Comparison of ENCODE assay signal across 21 cellular contexts in the genomic region with DNA sequence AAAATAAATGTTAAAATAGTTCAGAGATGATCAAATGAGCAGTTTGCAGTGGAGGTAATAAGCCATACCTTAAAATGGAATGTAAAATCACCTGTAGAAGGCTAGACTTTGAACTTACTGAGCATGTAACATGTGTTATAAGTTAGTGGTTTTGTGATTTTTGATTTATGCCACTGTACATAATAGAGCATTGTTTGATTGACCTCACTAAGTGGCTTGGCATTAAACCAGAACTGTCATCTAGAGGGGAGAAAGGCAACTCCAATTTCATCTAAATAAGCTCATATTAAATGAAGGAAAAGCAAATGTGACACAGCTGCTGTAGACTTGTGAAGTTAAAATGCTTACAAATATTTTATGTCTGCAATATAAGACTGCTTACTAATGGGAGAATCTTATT.
A peak's percentile ranks its signal among the peaks of the same experiment; 100 is the strongest.
DNase-seq lines count a peak whose midpoint lies in the region; ATAC-seq and TF ChIP-seq lines count a peak whose summit lies in the region.
"Had no signal": no experiment of that assay in that cellular context is flagged by ENCODE, and none has a peak within 500 bp of the region (broad histone marks: within the 10 kb centered on the region; RNA-seq: fewer than 3 reads in every experiment).

No MANE protein-coding gene starts in this region.

- no peak for TF ChIP-seq CTCF in lower lobe of right lung (IDR thresholded peaks at IDR 0.05)

- ATAC-seq in lower lobe of right lung: no peak
- ATAC-seq: activated CD8-positive, alpha-beta T cell treated with anti-CD3 and anti-CD28 coated beads for 36 hours; left colon had no signal

- H3K9me3 ChIP-seq in SJCRH30 (replicated peaks): no peaks in the 10 kb centered on the region
- no peaks in the 10 kb centered on the region for H3K9me3 ChIP-seq in lower lobe of right lung
- H3K9me3 ChIP-seq: prostate gland had no signal

- intact Hi-C loops in lower lobe of right lung (cut with DNase I): no loop called here

- DNase-seq in DMS153 (lab: John Stamatoyannopoulos, UW): peak; percentile 19
- no peak for DNase-seq in DMS153 treated with DMSO at 0.1 percent for 48 hours (lab: John Stamatoyannopoulos, UW; ENCODE audit: unreplicated experiment)
- peak; percentile 80 to 94 for DNase-seq in NCI-H2081 (lab: John Stamatoyannopoulos, UW)
- peak; percentile 10 to 70 for DNase-seq in SJCRH30
- peak; percentile 12 for DNase-seq in putamen (ENCODE audit: low spot score)
- no peak for DNase-seq in lower lobe of right lung
- DNase-seq in activated CD4-positive, CD25-positive, alpha-beta regulatory T cell (lab: John Stamatoyannopoulos, UW): no peak
- no peak for DNase-seq in D341Med (ENCODE audit: low spot score)
- DNase-seq: activated CD8-positive, alpha-beta T cell treated with anti-CD3 and anti-CD28 coated beads for 36 hours; activated naive CD4-positive, alpha-beta T cell treated with anti-CD3 and anti-CD28 coated beads for 36 hours; activated T-cell treated with anti-CD3 and anti-CD28 coated beads, Interleukin-2, amount 50 U/mL, for 1 hour; anterior cingulate cortex; GF-D8; HFFc6; left colon; stimulated activated CD4-positive, alpha-beta T cell treated with anti-CD3 and anti-CD28 coated beads, Interleukin-4, amount 100 ng/mL, for 1 hour had no signal

- H3K27me3 ChIP-seq in SJCRH30: no peaks in the 10 kb centered on the region
- no peaks in the 10 kb centered on the region for H3K27me3 ChIP-seq in lower lobe of right lung (ENCODE audit: low read depth)
- H3K27me3 ChIP-seq: neural progenitor cell had no signal

- H3K27ac ChIP-seq in SJCRH30: no peak overlapping the region
- no peak overlapping the region for H3K27ac ChIP-seq in lower lobe of right lung
- H3K27ac ChIP-seq: 22Rv1, KMS-11, neural progenitor cell, prostate gland had no signal

- H3K36me3 ChIP-seq in SJCRH30 (no peaks in the 10 kb centered on the region), lower lobe of right lung (no peaks in the 10 kb centered on the region)
- H3K36me3 ChIP-seq: neural progenitor cell, prostate gland had no signal

- no peak overlapping the region for H3K4me3 ChIP-seq in SJCRH30
- H3K4me3 ChIP-seq in lower lobe of right lung: no peak overlapping the region
- H3K4me3 ChIP-seq: neural progenitor cell, prostate gland, smooth muscle cell had no signal

- H3K4me1 ChIP-seq in SJCRH30 (peaks cover 12% of the 10 kb centered on the region), lower lobe of right lung (no peaks in the 10 kb centered on the region)
- H3K4me1 ChIP-seq: neural progenitor cell, prostate gland had no signal

Comparison
In these comparisons a context has a peak if more than half of its experiments do, and no peak if none do; other contexts are left out.
1. DNase-seq: peak in DMS153 (single experiment), NCI-H2081 (2 of 2), SJCRH30 (2 of 2) and putamen (single experiment); none in DMS153 treated with DMSO at 0.1 percent for 48 hours (single experiment), lower lobe of right lung (single experiment), activated CD4-positive, CD25-positive, alpha-beta regulatory T cell (0 of 4) and D341Med (single experiment).